29 cellular contexts compared by ENCODE assay signal in the genomic region with DNA sequence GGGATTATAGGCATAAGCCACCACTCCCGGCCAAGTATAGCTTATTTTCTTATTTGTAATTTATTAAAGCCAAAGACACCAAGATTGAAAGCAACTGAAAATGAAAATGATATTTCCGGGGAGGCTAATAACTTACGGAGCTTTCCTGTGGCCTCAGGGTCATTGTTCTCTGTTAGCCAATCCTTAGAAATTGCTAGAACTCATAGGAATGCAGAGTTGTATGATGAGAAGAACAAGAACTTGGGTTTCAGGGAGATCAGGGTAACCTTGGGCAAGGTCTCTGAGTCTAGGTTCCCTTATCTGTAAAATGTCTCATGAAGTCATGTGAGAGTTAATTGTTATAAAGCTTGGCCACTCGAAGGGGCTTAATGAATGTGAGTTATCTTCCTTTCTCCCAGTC. TPM values are rescaled to one million over a fixed set of nuclear protein-coding genes. Genes with fewer than 3 reads are reported as not detected.
DNase-seq lines count a peak whose midpoint lies in the region; ATAC-seq and TF ChIP-seq lines count a peak whose summit lies in the region.
"Had no signal": no experiment of that assay in that cellular context is flagged by ENCODE, and none has a peak within 500 bp of the region (broad histone marks: within the 10 kb centered on the region; RNA-seq: fewer than 3 reads in every experiment).

No MANE protein-coding gene starts in this region.

- no peaks in the 10 kb centered on the region for H3F3A ChIP-seq in MM.1S (ENCODE audit: insufficient read depth, low read length)

- H3K36me3 ChIP-seq in MM.1S (replicated peaks; ENCODE audit: insufficient read depth, low read length), result no peaks in the 10 kb centered on the region
- no peaks in the 10 kb centered on the region for H3K36me3 ChIP-seq in adrenal gland (replicated peaks in 1 of 2)
- H3K36me3 ChIP-seq in gastroesophageal sphincter, result no peaks in the 10 kb centered on the region
- no peaks in the 10 kb centered on the region for H3K36me3 ChIP-seq in parathyroid adenoma (ENCODE audit: control insufficient read depth, insufficient read depth, low read length)
- H3K36me3 ChIP-seq in SJCRH30, result no peaks in the 10 kb centered on the region
- H3K36me3 ChIP-seq: ascending aorta; BLaER1 treated with 17β-estradiol and CSF1 and Interleukin-3, amounts not matched to agents 10 nM and 100 nM; spleen had no signal

- H4K20me1 ChIP-seq in MM.1S (ENCODE audit: insufficient read depth, low read length), result no peaks in the 10 kb centered on the region
- H4K20me1 ChIP-seq: BLaER1 treated with 17β-estradiol and CSF1 and Interleukin-3, amounts not matched to agents 10 nM and 100 nM had no signal

- H3K4me3 ChIP-seq in MM.1S (ENCODE audit: low read length) (no peak overlapping the region), adrenal gland (peak overlapping the region in 1 of 4 donors; percentile 16), gastroesophageal sphincter (no peak overlapping the region), parathyroid adenoma (ENCODE audit: low read depth, low read length) (no peak overlapping the region), SJCRH30 (no peak overlapping the region)
- H3K4me3 ChIP-seq: ascending aorta; BLaER1 treated with 17β-estradiol and CSF1 and Interleukin-3, amounts not matched to agents 10 nM and 100 nM; spleen; testis had no signal

- H3K4me1 ChIP-seq in MM.1S (ENCODE audit: low read length), result peaks cover 2% of the 10 kb centered on the region
- H3K4me1 ChIP-seq in adrenal gland (replicated peaks in 1 of 2), result peaks cover 32 to 37% of the 10 kb centered on the region in 2 donors
- H3K4me1 ChIP-seq in gastroesophageal sphincter, result peaks cover 0 to 82% (median 18%) of the 10 kb centered on the region in 3 donors
- peaks cover 19% of the 10 kb centered on the region for H3K4me1 ChIP-seq in parathyroid adenoma
- no peaks in the 10 kb centered on the region for H3K4me1 ChIP-seq in SJCRH30
- H3K4me1 ChIP-seq: ascending aorta had no signal

- H3K79me2 ChIP-seq in MM.1S (ENCODE audit: low read length) (no peaks in the 10 kb centered on the region), parathyroid adenoma (peaks cover 17% of the 10 kb centered on the region)

- H3K27me3 ChIP-seq in MM.1S (replicated peaks; ENCODE audit: insufficient read depth, low read length), result no peaks in the 10 kb centered on the region
- H3K27me3 ChIP-seq in adrenal gland, result no peaks in the 10 kb centered on the region
- no peaks in the 10 kb centered on the region for H3K27me3 ChIP-seq in gastroesophageal sphincter
- no peaks in the 10 kb centered on the region for H3K27me3 ChIP-seq in parathyroid adenoma (ENCODE audit: control insufficient read depth, insufficient read depth, low read length)
- peaks cover 36% of the 10 kb centered on the region for H3K27me3 ChIP-seq in SJCRH30
- H3K27me3 ChIP-seq: ascending aorta, spleen, testis had no signal

- TF ChIP-seq CTCF in MM.1S (IDR thresholded peaks at IDR 0.05; ENCODE audit: low read length) (no peak), adrenal gland (IDR thresholded peaks at IDR 0.05) (no peak), gastroesophageal sphincter (IDR thresholded peaks at IDR 0.05) (no peak), parathyroid adenoma (IDR thresholded peaks at IDR 0.05) (no peak)

- peak overlapping the region; percentile 15; the same call in 1 of the 2 replicates for H3K4me2 ChIP-seq in MM.1S (ENCODE audit: low read depth, low read length)
- peak overlapping the region; percentile 9 for H3K4me2 ChIP-seq in parathyroid adenoma (ENCODE audit: low read length)

- H3K27ac ChIP-seq in MM.1S (ENCODE audit: low read length), result no peak overlapping the region
- H3K27ac ChIP-seq in adrenal gland, result peak overlapping the region; percentile 2 to 87 (median 78)
- peak overlapping the region; percentile 81 to 92 (median 86) for H3K27ac ChIP-seq in gastroesophageal sphincter
- H3K27ac ChIP-seq in parathyroid adenoma, result peak overlapping the region; percentile 45
- H3K27ac ChIP-seq in SJCRH30, result no peak overlapping the region
- H3K27ac ChIP-seq: ascending aorta; BLaER1 treated with 17β-estradiol and CSF1 and Interleukin-3, amounts not matched to agents 10 nM and 100 nM had no signal

- H2AFZ ChIP-seq in MM.1S (ENCODE audit: low read length) (peak overlapping the region; percentile 16; the same call in 1 of the 2 replicates), parathyroid adenoma (peak overlapping the region; percentile 26)

- TF ChIP-seq EP300 in gastroesophageal sphincter (IDR thresholded peaks at IDR 0.05), result no peak

- intact Hi-C loops in adrenal gland (cut with DNase I), result no loop called here

- DNase-seq in MM.1S, result no peak
- DNase-seq in adrenal gland, result peak in 1 of 7 donors; percentile 45
- no peak for DNase-seq in cerebellar nuclear complex (lab: John Stamatoyannopoulos, UW)
- DNase-seq in RKO (ENCODE audit: low spot score), result no peak
- DNase-seq in SJCRH30, result no peak
- DNase-seq: activated CD4-positive, alpha-beta T cell treated with anti-CD3 and anti-CD28 coated beads, Interleukin-2, amount 50 U/mL, for 48 hours; activated CD8-positive, alpha-beta memory T cell treated with anti-CD3 and anti-CD28 coated beads, Interleukin-2, amount 50 U/mL, for 4 hours; Caco-2; DND-41; effector CD4-positive, alpha-beta T cell; H7; islet precursor cell; NCI-H2029 treated with DMSO at 0.1 percent for 48 hours; NCI-H226; NCI-H748 treated with DMSO at 0.1 percent for 48 hours; nucleus accumbens; retina; SHP77; spleen; stimulated activated CD4-positive, alpha-beta T cell treated with anti-CD3 and anti-CD28 coated beads, Interleukin-4, amount 100 ng/mL, for 1 hour; SW 1271; testis had no signal

- H3K9ac ChIP-seq in MM.1S (ENCODE audit: low read length) (no peak overlapping the region), parathyroid adenoma (no peak overlapping the region)
- H3K9ac ChIP-seq: BLaER1 treated with 17β-estradiol and CSF1 and Interleukin-3, amounts not matched to agents 10 nM and 100 nM had no signal

- WGBS in adrenal gland, 4 donors, result 13 to 32% (median 25%) methylated on average over 4 of the region's 4 CpGs
- 25 to 33% methylated on average over 3 to 4 of the region's 4 CpGs for WGBS in gastroesophageal sphincter (ENCODE audit: low coverage in 1 of 2), 2 donors

- H3K9me2 ChIP-seq in MM.1S (replicated peaks; ENCODE audit: insufficient read depth, low read length), result no peaks in the 10 kb centered on the region

- ATAC-seq in gastroesophageal sphincter (no peak), HG03108 (IDR thresholded peaks at IDR 0.05; ENCODE audit: unreplicated experiment) (no peak)
- ATAC-seq: activated T-helper 17 cell treated with anti-CD3 and anti-CD28 coated beads, Interleukin-2, amount 50 U/mL, for 72 hours; stimulated activated memory B cell treated with anti-CD40 and anti-IgM and Interleukin-4, amounts not matched to agents 10 μg/mL and 1 μg/mL and 100 μg/mL, for 72 hours had no signal

- TF ChIP-seq POLR2A in adrenal gland (IDR thresholded peaks at IDR 0.05) (no peak), gastroesophageal sphincter (IDR thresholded peaks at IDR 0.05) (no peak)

- no peaks in the 10 kb centered on the region for H3K9me3 ChIP-seq in MM.1S (replicated peaks; ENCODE audit: insufficient read depth, low read length)
- H3K9me3 ChIP-seq in adrenal gland (replicated peaks in 1 of 3), result no peaks in the 10 kb centered on the region
- no peaks in the 10 kb centered on the region for H3K9me3 ChIP-seq in gastroesophageal sphincter
- no peaks in the 10 kb centered on the region for H3K9me3 ChIP-seq in parathyroid adenoma (ENCODE audit: control insufficient read depth, low read length)
- H3K9me3 ChIP-seq in SJCRH30 (replicated peaks), result no peaks in the 10 kb centered on the region
- H3K9me3 ChIP-seq: ascending aorta; BLaER1 treated with 17β-estradiol and CSF1 and Interleukin-3, amounts not matched to agents 10 nM and 100 nM; Caco-2; spleen; testis had no signal

RNA-seq across cellular contexts. Expression of gene SERINC3, which starts 20.1 kb away (rescaled TPM):
- total RNA-seq in adrenal gland (100 to 1,000 TPM; 105 to 213 (median 158) TPM), gastroesophageal sphincter (100 to 1,000 TPM; 119 to 140 (median 131) TPM)
- polyA plus RNA-seq in adrenal gland, result 100 to 1,000 TPM in 1 of 3 donors, 10 to 100 TPM in 2; 51.5 to 137 (median 54.5) TPM
- 48.4 and 50.7 TPM in 2 replicates for total RNA-seq in SJCRH30 (2014; rRNA removed; shearing (Covaris generic))

RNA-seq across cellular contexts. Expression of gene PKIG, which starts 40.4 kb away (rescaled TPM):
- total RNA-seq in adrenal gland (100 to 1,000 TPM in 6 of 8 donors, 10 to 100 TPM in 2; 56.1 to 225 (median 149) TPM), gastroesophageal sphincter (100 to 1,000 TPM; 241 to 418 (median 291) TPM)
- 100 to 1,000 TPM in 1 of 3 donors, 10 to 100 TPM in 2; 43.9 to 114 (median 98.0) TPM for polyA plus RNA-seq in adrenal gland
- total RNA-seq in SJCRH30 (2014; rRNA removed; shearing (Covaris generic)), result 9.6 and 10.1 TPM in 2 replicates

Comparison
In these comparisons a context has a peak if more than half of its experiments do, and no peak if none do; other contexts are left out.
1. H3K27ac ChIP-seq: peak in adrenal gland (5 of 5), gastroesophageal sphincter (4 of 4) and parathyroid adenoma (single experiment); none in MM.1S (single experiment) and SJCRH30 (single experiment).